In the genomic region with DNA sequence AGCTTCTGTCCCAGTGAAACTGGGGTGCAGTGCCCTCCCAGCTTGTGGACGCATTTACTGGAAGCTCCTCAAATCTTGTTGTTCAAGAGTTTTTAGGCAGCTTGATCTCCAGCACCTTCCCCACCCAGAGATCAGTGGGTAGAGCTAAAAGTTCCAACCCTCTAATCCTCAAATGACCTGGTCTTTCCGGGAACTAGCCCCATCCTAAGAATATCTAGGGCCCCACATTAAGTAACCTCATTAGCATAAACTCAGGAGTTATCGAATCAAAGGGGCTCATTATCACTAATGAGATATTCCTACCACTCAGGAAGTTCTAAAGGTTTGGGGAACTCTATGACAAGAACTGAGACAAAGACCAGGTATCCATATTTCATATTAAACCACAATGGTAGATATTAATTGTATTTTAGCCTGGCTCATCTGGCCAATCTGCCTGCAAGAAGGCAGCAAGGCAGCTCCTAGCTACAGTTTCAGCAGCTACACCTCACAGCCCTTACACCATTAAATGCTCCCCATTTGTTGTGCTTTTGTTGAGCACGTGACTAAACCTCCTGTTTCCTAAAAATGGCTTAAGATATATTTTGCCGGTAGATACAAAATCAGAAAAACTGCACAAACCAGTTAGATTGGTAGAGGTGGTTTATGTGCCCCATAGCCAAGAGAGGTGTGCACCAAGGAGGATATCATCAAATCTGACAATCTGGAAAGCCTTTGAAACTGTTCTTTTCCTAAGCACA, we compare ENCODE assay signal across 28 cellular contexts. TPM values are rescaled to one million over a fixed set of nuclear protein-coding genes. Genes with fewer than 3 reads are reported as not detected.
"Had no signal": no experiment of that assay in that cellular context is flagged by ENCODE, and none has a peak within 500 bp of the region (broad histone marks: within the 10 kb centered on the region; RNA-seq: fewer than 3 reads in every experiment).

No MANE protein-coding gene starts in this region.

- H3K36me3 ChIP-seq: adrenal gland, SJCRH30 had no signal

- DNase-seq: activated CD4-positive, alpha-beta T cell treated with anti-CD3 and anti-CD28 coated beads for 36 hours; activated CD4-positive, alpha-beta T cell treated with anti-CD3 and anti-CD28 coated beads, Interleukin-2, amount 10 ng/mL, durations not matched to agents 7 days and 5 days; activated CD4-positive, alpha-beta T cell treated with anti-CD3 and anti-CD28 coated beads, Interleukin-2, amount 50 U/mL, for 48 hours; activated CD8-positive, alpha-beta T cell treated with anti-CD3 and anti-CD28 coated beads, Interleukin-2, amount 10 ng/mL, durations not matched to agents 7 days and 5 days; activated gamma-delta T cell treated with Interleukin-2 at 50 U/mL for 16 hours; activated naive CD4-positive, alpha-beta T cell treated with anti-CD3 and anti-CD28 coated beads for 36 hours; activated T-cell treated with anti-CD3 and anti-CD28 coated beads, Interleukin-2, amount 50 U/mL, for 24 hours; adrenal gland; anterior cingulate cortex; Karpas-422; NCI-H1105; NCI-H1417 treated with DMSO at 0.1 percent for 48 hours; NCI-H187 treated with DMSO at 0.1 percent for 48 hours; NCI-H2081; NCI-H2171 treated with DMSO at 0.1 percent for 48 hours; NCI-H2227 treated with DMSO at 0.1 percent for 48 hours; NCI-H446; NCI-H510A treated with DMSO at 0.1 percent for 48 hours; NCI-H526 treated with DMSO at 0.1 percent for 48 hours; NCI-H774; PC-9; SHP77; SJCRH30 had no signal

- H3K4me3 ChIP-seq: adrenal gland, PC-9, SJCRH30, SK-N-MC had no signal

- H3K27ac ChIP-seq: adrenal gland, PC-9, RWPE1, SJCRH30, SK-N-MC had no signal

- ATAC-seq: activated CD4-positive, alpha-beta T cell treated with anti-CD3 and anti-CD28 coated beads for 36 hours; activated CD4-positive, CD25-positive, alpha-beta regulatory T cell treated with anti-CD3 and anti-CD28 coated beads, Interleukin-2, amount 50 U/mL, for 24 hours; activated CD8-positive, alpha-beta T cell treated with anti-CD3 and anti-CD28 coated beads, Interleukin-2, amount 10 ng/mL, durations not matched to agents 7 days and 5 days; activated naive CD4-positive, alpha-beta T cell treated with anti-CD3 and anti-CD28 coated beads, Interleukin-2, amount 50 U/mL, for 72 hours; WTC11 had no signal

- H3K9me3 ChIP-seq: adrenal gland had no signal

- H3K27me3 ChIP-seq: adrenal gland, SJCRH30 had no signal

- H3K4me1 ChIP-seq: adrenal gland had no signal

RNA-seq across cellular contexts. Expression of gene SLC22A4, which starts 50.8 kb away (rescaled TPM):
- total RNA-seq: activated CD4-positive, alpha-beta T cell treated with anti-CD3 and anti-CD28 coated beads, Interleukin-2, amount 10 ng/mL, durations not matched to agents 7 days and 5 days; activated CD8-positive, alpha-beta T cell treated with anti-CD3 and anti-CD28 coated beads, Interleukin-2, amount 10 ng/mL, durations not matched to agents 7 days and 5 days had no signal
